Comparison of ENCODE assay signal across 14 cellular contexts in genomic region chr16:59573528-59574271, GRCh38.
DNase-seq lines count a peak whose midpoint lies in the region; ATAC-seq and TF ChIP-seq lines count a peak whose summit lies in the region.
"Had no signal": no experiment of that assay in that cellular context is flagged by ENCODE, and none has a peak within 500 bp of the region (broad histone marks: within the 10 kb centered on the region; RNA-seq: fewer than 3 reads in every experiment).

No MANE protein-coding gene starts in this region.

- 61% methylated on average over 5 of the region's 5 CpGs for WGBS in smooth muscle cell (ENCODE audit: low lambda C conversion rate)

- no peak for ATAC-seq in HG02870 (IDR thresholded peaks at IDR 0.05; ENCODE audit: unreplicated experiment)
- ATAC-seq: naive thymus-derived CD4-positive, alpha-beta T cell had no signal

- no peaks in the 10 kb centered on the region for H3K36me3 ChIP-seq in SJSA1
- H3K36me3 ChIP-seq in smooth muscle cell (ENCODE audit: low read depth): no peaks in the 10 kb centered on the region
- H3K36me3 ChIP-seq: left ventricle myocardium inferior had no signal

- H3K9me3 ChIP-seq in SJSA1 (replicated peaks) (no peaks in the 10 kb centered on the region), smooth muscle cell (replicated peaks; ENCODE audit: low read depth) (no peaks in the 10 kb centered on the region)
- H3K9me3 ChIP-seq: left ventricle myocardium inferior had no signal

- no peaks in the 10 kb centered on the region for H4K20me1 ChIP-seq in smooth muscle cell (ENCODE audit: low read depth)

- intact Hi-C loops in cardiac septum (cut with DNase I): no loop called here

- H3K4me1 ChIP-seq in SJSA1 (replicated peaks): peaks cover 17% of the 10 kb centered on the region
- no peaks in the 10 kb centered on the region for H3K4me1 ChIP-seq in smooth muscle cell (ENCODE audit: low read depth)
- H3K4me1 ChIP-seq: left ventricle myocardium inferior had no signal

- no peaks in the 10 kb centered on the region for H3K27me3 ChIP-seq in SJSA1 (replicated peaks)
- H3K27me3 ChIP-seq in smooth muscle cell (ENCODE audit: low read depth): no peaks in the 10 kb centered on the region

- H2AFZ ChIP-seq in smooth muscle cell (ENCODE audit: low read depth): peak overlapping the region; percentile 50

- no peak overlapping the region for H3K9ac ChIP-seq in smooth muscle cell (ENCODE audit: low read depth)

- no peaks in the 10 kb centered on the region for H3K79me2 ChIP-seq in smooth muscle cell (ENCODE audit: low read depth)

- peak; percentile 51 for DNase-seq in H4 (ENCODE audit: low spot score)
- DNase-seq in SJSA1 (ENCODE audit: low read depth in 1 of 2, low spot score in 2 of 2): peak in 1 of 2 experiments; percentile 81
- DNase-seq in fibroblast of mammary gland (ENCODE audit: low read depth): peak; percentile 71
- DNase-seq in smooth muscle cell (lab: John Stamatoyannopoulos, UW; ENCODE audit: unreplicated experiment): no peak
- no peak for DNase-seq in T1000 (lab: John Stamatoyannopoulos, UW)
- no peak for DNase-seq in cardiac septum (ENCODE audit: low spot score)
- DNase-seq in DMS79 treated with DMSO at 0.1 percent for 48 hours (lab: John Stamatoyannopoulos, UW): no peak
- DNase-seq: activated CD4-positive, alpha-beta T cell treated with anti-CD3 and anti-CD28 coated beads for 48 hours; CD8-positive, alpha-beta memory T cell; left ventricle myocardium inferior; naive thymus-derived CD4-positive, alpha-beta T cell; NK-92 treated with Interleukin-12 subunit alpha and Interleukin-12 subunit beta, amount 100 ng/mL, for 24 hours; T-helper 9 cell had no signal

- no peak overlapping the region for H3K4me3 ChIP-seq in SJSA1
- H3K4me3 ChIP-seq in fibroblast of mammary gland (ENCODE audit: control insufficient read depth, low read depth, low read length): no peak overlapping the region
- no peak overlapping the region for H3K4me3 ChIP-seq in smooth muscle cell
- H3K4me3 ChIP-seq: left ventricle myocardium inferior had no signal

- peak overlapping the region; percentile 38 for H3K4me2 ChIP-seq in smooth muscle cell

- H3K27ac ChIP-seq in SJSA1: peak overlapping the region; percentile 92
- H3K27ac ChIP-seq in smooth muscle cell (ENCODE audit: low read depth): peak overlapping the region; percentile 56
- H3K27ac ChIP-seq: left ventricle myocardium inferior had no signal

- TF ChIP-seq CTCF in fibroblast of mammary gland (conservative IDR thresholded peaks at IDR 0.05; ENCODE audit: control insufficient read depth, insufficient read depth, low read depth, low read length) (no peak), smooth muscle cell (IDR thresholded peaks at IDR 0.05; ENCODE audit: borderline replicate concordance, insufficient read depth, poor library complexity, severe bottlenecking) (no peak)

- no peaks in the 10 kb centered on the region for H3F3A ChIP-seq in smooth muscle cell (ENCODE audit: low read depth)

Comparison
In these comparisons a context has a peak if more than half of its experiments do, and no peak if none do; other contexts are left out.
1. DNase-seq: peak in H4 (single experiment) and fibroblast of mammary gland (single experiment); none in smooth muscle cell (single experiment), T1000 (single experiment), cardiac septum (single experiment) and DMS79 treated with DMSO at 0.1 percent for 48 hours (single experiment).